ENCODE assay signal across 29 cellular contexts in the genomic region with DNA sequence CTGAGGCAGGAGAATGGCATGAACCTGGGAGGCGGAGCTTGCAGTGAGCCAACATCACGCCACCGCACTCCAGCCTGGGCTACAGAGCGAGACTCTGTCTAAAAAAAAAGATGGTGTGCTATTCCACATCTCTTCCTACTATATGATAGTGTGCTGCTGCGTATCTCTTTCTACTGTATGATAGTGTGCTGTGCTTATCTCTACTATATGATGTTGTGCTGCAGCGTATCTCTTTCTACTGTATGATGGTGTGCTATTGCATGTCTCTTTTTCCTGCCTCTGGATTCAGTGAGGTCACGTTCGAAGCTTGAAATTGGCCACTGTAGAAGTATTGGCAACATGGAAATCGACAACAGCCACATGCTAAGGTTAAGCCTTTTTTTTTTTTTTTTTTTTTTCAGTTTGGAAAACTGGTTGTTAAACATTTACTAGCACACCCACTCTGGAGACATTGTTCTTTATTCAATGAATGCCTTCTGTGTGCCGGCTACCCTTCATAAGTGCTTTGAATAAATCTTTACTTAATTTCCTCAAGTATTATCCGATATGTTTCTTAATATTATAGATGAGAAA. TPM values are rescaled to one million over a fixed set of nuclear protein-coding genes. Genes with fewer than 3 reads are reported as not detected.
"Had no signal": no experiment of that assay in that cellular context is flagged by ENCODE, and none has a peak within 500 bp of the region (broad histone marks: within the 10 kb centered on the region; RNA-seq: fewer than 3 reads in every experiment).

No MANE protein-coding gene starts in this region.

- H3K27me3 ChIP-seq: adrenal gland, brain microvascular endothelial cell, gastrocnemius medialis, sigmoid colon, suprapubic skin, tibial artery had no signal

- H3K27ac Mint-ChIP-seq: activated CD4-positive, alpha-beta memory T cell treated with anti-CD3 and anti-CD28 coated beads for 36 hours; activated CD4-positive, alpha-beta T cell treated with anti-CD3 and anti-CD28 coated beads, Interleukin-2, amount 10 ng/mL, durations not matched to agents 24 days and 14 days; activated naive CD4-positive, alpha-beta T cell treated with anti-CD3 and anti-CD28 coated beads for 36 hours; activated naive CD8-positive, alpha-beta T cell treated with anti-CD3 and anti-CD28 coated beads for 36 hours; activated T-helper 1 cell treated with anti-CD3 and anti-CD28 coated beads, Interleukin-12 subunit alpha, Interleukin-12 subunit beta, Interleukin-2, Interleukin-4 antibody, amounts not matched to agents 30 ng/mL and 10 ng/mL and 1 ng/mL, durations not matched to agents 14 hours and 24 hours and 36 hours; effector memory CD8-positive, alpha-beta T cell; T-helper 17 cell had no signal

- H3K4me3 ChIP-seq: adrenal gland, gastrocnemius medialis, lung, sigmoid colon, smooth muscle cell, suprapubic skin, tibial artery had no signal

- H3K4me3 Mint-ChIP-seq: activated CD4-positive, alpha-beta memory T cell treated with anti-CD3 and anti-CD28 coated beads for 36 hours; activated CD4-positive, alpha-beta T cell treated with anti-CD3 and anti-CD28 coated beads, Interleukin-2, amount 10 ng/mL, durations not matched to agents 24 days and 14 days; activated naive CD4-positive, alpha-beta T cell treated with anti-CD3 and anti-CD28 coated beads for 36 hours; activated naive CD8-positive, alpha-beta T cell treated with anti-CD3 and anti-CD28 coated beads for 36 hours; activated T-helper 1 cell treated with anti-CD3 and anti-CD28 coated beads, Interleukin-12 subunit alpha, Interleukin-12 subunit beta, Interleukin-2, Interleukin-4 antibody, amounts not matched to agents 30 ng/mL and 10 ng/mL and 1 ng/mL, durations not matched to agents 14 hours and 24 hours and 36 hours; effector memory CD8-positive, alpha-beta T cell; immature natural killer cell; nephron; T-helper 17 cell had no signal

- H3K27me3 Mint-ChIP-seq: activated CD4-positive, alpha-beta memory T cell treated with anti-CD3 and anti-CD28 coated beads for 36 hours; activated CD4-positive, alpha-beta T cell treated with anti-CD3 and anti-CD28 coated beads, Interleukin-2, amount 10 ng/mL, durations not matched to agents 24 days and 14 days; activated naive CD8-positive, alpha-beta T cell treated with anti-CD3 and anti-CD28 coated beads for 36 hours; effector memory CD8-positive, alpha-beta T cell; T-helper 17 cell had no signal

- H3K4me1 Mint-ChIP-seq: nephron had no signal

- H3K9me3 ChIP-seq: adrenal gland, gastrocnemius medialis, suprapubic skin, tibial artery had no signal

- H3K36me3 ChIP-seq: adrenal gland, brain microvascular endothelial cell, sigmoid colon had no signal

- DNase-seq: activated CD4-positive, alpha-beta memory T cell treated with anti-CD3 and anti-CD28 coated beads for 36 hours; activated CD4-positive, alpha-beta T cell treated with anti-CD3 and anti-CD28 coated beads, Interleukin-2, amount 10 ng/mL, durations not matched to agents 24 days and 14 days; activated CD4-positive, CD25-positive, alpha-beta regulatory T cell treated with anti-CD3 and anti-CD28 coated beads, Interleukin-2, amount 50 U/mL, for 72 hours; activated CD8-positive, alpha-beta memory T cell treated with anti-CD3 and anti-CD28 coated beads, Interleukin-2, amount 50 U/mL, for 4 hours; activated effector memory CD4-positive, alpha-beta T cell treated with anti-CD3 and anti-CD28 coated beads, Interleukin-2, amount 50 U/mL, for 16 hours; activated naive CD4-positive, alpha-beta T cell treated with anti-CD3 and anti-CD28 coated beads for 36 hours; activated naive CD8-positive, alpha-beta T cell treated with anti-CD3 and anti-CD28 coated beads for 36 hours; activated T-cell treated with anti-CD3 and anti-CD28 coated beads, Interleukin-2, amount 50 U/mL, for 1 hour; adrenal gland; aorta; brain microvascular endothelial cell; cortex of kidney; effector memory CD8-positive, alpha-beta T cell; erythroblast; gastrocnemius medialis; hippocampal formation; immature natural killer cell; mesendoderm; sigmoid colon; stimulated activated CD4-positive, alpha-beta T cell treated with anti-CD3 and anti-CD28 coated beads, Interleukin-1b, Interleukin-23, amount 100 ng/mL, for 48 hours; stimulated activated naive CD4-positive, alpha-beta T cell; T-helper 17 cell; T1000; tibial artery had no signal

- H3K4me2 ChIP-seq: smooth muscle cell had no signal

- H3K9me3 Mint-ChIP-seq: effector memory CD8-positive, alpha-beta T cell had no signal

- H3K27ac ChIP-seq: adrenal gland, brain microvascular endothelial cell, gastrocnemius medialis, sigmoid colon, suprapubic skin, tibial artery had no signal

- H3K4me1 ChIP-seq: adrenal gland had no signal

- ATAC-seq: effector memory CD8-positive, alpha-beta T cell; gastrocnemius medialis; T-helper 17 cell had no signal

RNA-seq across cellular contexts. Expression of gene TIGD4, which starts 31.3 kb away (rescaled TPM):
- polyA plus RNA-seq: aorta had no signal
